ENCODE assay signal across 21 cellular contexts in genomic region chr17:7465481-7466275, GRCh38. TPM values are rescaled to one million over a fixed set of nuclear protein-coding genes. Genes with fewer than 3 reads are reported as not detected.
DNase-seq lines count a peak whose midpoint lies in the region; ATAC-seq and TF ChIP-seq lines count a peak whose summit lies in the region.
"Had no signal": no experiment of that assay in that cellular context is flagged by ENCODE, and none has a peak within 500 bp of the region (broad histone marks: within the 10 kb centered on the region; RNA-seq: fewer than 3 reads in every experiment).

No MANE protein-coding gene starts in this region.

- peaks cover 6% of the 10 kb centered on the region for H3K4me1 ChIP-seq in right cardiac atrium (ENCODE audit: control insufficient read depth, insufficient read depth, low read length)
- H3K4me1 ChIP-seq in left lung: peaks cover 8 to 33% of the 10 kb centered on the region in 2 donors
- peaks cover 26 to 35% of the 10 kb centered on the region in 2 donors for H3K4me1 ChIP-seq in gastrocnemius medialis

- H3K4me3 ChIP-seq in right cardiac atrium (ENCODE audit: low read length) (no peak overlapping the region), left lung (no peak overlapping the region), gastrocnemius medialis (no peak overlapping the region)
- H3K4me3 ChIP-seq: ovary had no signal

- DNase-seq in right cardiac atrium (peak in 2 of 3 donors; percentile 15 to 48), Right ventricle myocardium superior (no peak), left lung (peak; percentile 53 to 84), gastrocnemius medialis (no peak), COR-L47 (lab: John Stamatoyannopoulos, UW) (no peak), NCI-H1930 (lab: John Stamatoyannopoulos, UW) (no peak)
- no peak for DNase-seq in stimulated activated CD4-positive, alpha-beta T cell treated with anti-CD3 and anti-CD28 coated beads, Interleukin-2, amount 100 ng/mL, for 48 hours
- DNase-seq: activated naive CD4-positive, alpha-beta T cell treated with anti-CD3 and anti-CD28 coated beads for 36 hours; CD4-positive, alpha-beta T cell; DMS79; MM.1S; NCI-H2029 treated with DMSO at 0.1 percent for 48 hours; ovary; SHP77 treated with DMSO at 0.1 percent for 48 hours; small intestine; stimulated activated CD4-positive, alpha-beta T cell treated with anti-CD3 and anti-CD28 coated beads, Interleukin-4, amount 100 ng/mL, for 4 hours; T-cell had no signal

- WGBS in right cardiac atrium: 87% methylated on average over 35 of the region's 35 CpGs

- in situ Hi-C loops in gastrocnemius medialis (cut with MboI; ENCODE audit: low sequenced_read_pairs in 4 of 4): no loop called here

- ATAC-seq in right cardiac atrium: no peak
- ATAC-seq in Right ventricle myocardium superior (ENCODE audit: poor library complexity): no peak
- peak; percentile 73 for ATAC-seq in left lung
- no peak for ATAC-seq in gastrocnemius medialis
- no peak for ATAC-seq in GM19455 (IDR thresholded peaks at IDR 0.05; ENCODE audit: unreplicated experiment)

- H3K27me3 ChIP-seq in right cardiac atrium (ENCODE audit: control insufficient read depth, insufficient read depth) (no peaks in the 10 kb centered on the region), left lung (no peaks in the 10 kb centered on the region), gastrocnemius medialis (no peaks in the 10 kb centered on the region)
- H3K27me3 ChIP-seq: ovary had no signal

- no peak for TF ChIP-seq CTCF in left lung (IDR thresholded peaks at IDR 0.05)
- TF ChIP-seq CTCF in gastrocnemius medialis (IDR thresholded peaks at IDR 0.05 in 4 of 5, conservative IDR thresholded peaks at IDR 0.05 in 1 of 5): no peak

- H3K27ac ChIP-seq in right cardiac atrium (ENCODE audit: low read length) (peak overlapping the region; percentile 83), left lung (peak overlapping the region in 1 of 2 donors; percentile 78), gastrocnemius medialis (peak overlapping the region; percentile 79 to 100 (median 86))
- H3K27ac ChIP-seq: ovary had no signal

- peaks cover 4 to 40% of the 10 kb centered on the region in 2 donors for H3K36me3 ChIP-seq in left lung
- H3K36me3 ChIP-seq in gastrocnemius medialis: peaks cover 0 to 31% of the 10 kb centered on the region in 2 donors
- H3K36me3 ChIP-seq: ovary had no signal

- intact Hi-C loops in right cardiac atrium (cut with DNase I) (loop anchor here in 1 of 4 donors (2.0 kb wide), 1 partner anchor 15 kb away; no protein-coding TSS in a partner anchor), Right ventricle myocardium superior (cut with DNase I) (no loop called here), left lung (cut with DNase I) (no loop called here), gastrocnemius medialis (cut with DNase I; ENCODE audit: low total_unique reads) (no loop called here)

- H3K9me3 ChIP-seq in right cardiac atrium (ENCODE audit: control insufficient read depth, low read length) (no peaks in the 10 kb centered on the region), left lung (no peaks in the 10 kb centered on the region), gastrocnemius medialis (no peaks in the 10 kb centered on the region)
- H3K9me3 ChIP-seq: ovary had no signal

- no peak for TF ChIP-seq POLR2A in gastrocnemius medialis (IDR thresholded peaks at IDR 0.05)

RNA-seq across cellular contexts. Expression of gene ZBTB4, which starts 13.8 kb away (rescaled TPM):
- total RNA-seq in right cardiac atrium: 10 to 100 TPM; 73.6 to 86.2 (median 82.2) TPM
- 41.7 TPM for polyA plus RNA-seq in right cardiac atrium
- total RNA-seq in Right ventricle myocardium superior: 60.3 TPM
- total RNA-seq in left lung: 10 to 100 TPM; 46.2 to 63.2 TPM
- 10 to 100 TPM; 24.2 to 43.1 (median 31.2) TPM for total RNA-seq in gastrocnemius medialis

RNA-seq across cellular contexts. Expression of gene SLC35G6, which starts 15.6 kb away (rescaled TPM):
- total RNA-seq in right cardiac atrium (not detected), Right ventricle myocardium superior (not detected), left lung (not detected), gastrocnemius medialis (not detected)
- not detected for polyA plus RNA-seq in right cardiac atrium
- total RNA-seq: activated naive CD4-positive, alpha-beta T cell treated with anti-CD3 and anti-CD28 coated beads for 36 hours; fibroblast of villous mesenchyme; H4; NCI-H460; ovary; T-cell had no signal
- polyA plus RNA-seq: ovary, small intestine had no signal

RNA-seq across cellular contexts. Expression of gene POLR2A, which starts 18.5 kb away (rescaled TPM):
- total RNA-seq in right cardiac atrium: 10 to 100 TPM; 41.9 to 51.4 (median 47.4) TPM
- polyA plus RNA-seq in right cardiac atrium: 22.3 TPM
- total RNA-seq in Right ventricle myocardium superior: 32.9 TPM
- 100 to 1,000 TPM in 1 of 2 donors, 10 to 100 TPM in 1; 90.8 to 116 TPM for total RNA-seq in left lung
- total RNA-seq in gastrocnemius medialis: 10 to 100 TPM; 20.3 to 56.9 (median 39.3) TPM

RNA-seq across cellular contexts. Expression of gene CHRNB1, which starts 20.8 kb away (rescaled TPM):
- total RNA-seq in right cardiac atrium (10 to 100 TPM; 11.4 to 15.6 (median 13.1) TPM), Right ventricle myocardium superior (9.8 TPM), left lung (10 to 100 TPM; 10.6 to 12.1 TPM), gastrocnemius medialis (100 to 1,000 TPM in 2 of 4 donors, 10 to 100 TPM in 2; 82.3 to 202 (median 101) TPM)
- 16.1 TPM for polyA plus RNA-seq in right cardiac atrium

RNA-seq across cellular contexts. Expression of gene FGF11, which starts 26.4 kb away (rescaled TPM):
- total RNA-seq in right cardiac atrium: 10 to 100 TPM; 13.9 to 34.8 (median 23.9) TPM
- 31.7 TPM for polyA plus RNA-seq in right cardiac atrium
- total RNA-seq in Right ventricle myocardium superior: 9.8 TPM
- 1 to 10 TPM in 1 of 2 donors, under 1 TPM in 1; 0.97 to 1.7 TPM for total RNA-seq in left lung
- total RNA-seq in gastrocnemius medialis: 1 to 10 TPM; 1.2 to 7.4 (median 4.1) TPM
- total RNA-seq: H4 had no signal

Comparison
In these comparisons a context has a peak if more than half of its experiments do, and no peak if none do; other contexts are left out.
1. DNase-seq: peak in right cardiac atrium (2 of 3) and left lung (2 of 2); none in Right ventricle myocardium superior (single experiment), gastrocnemius medialis (0 of 2), COR-L47 (single experiment), stimulated activated CD4-positive, alpha-beta T cell treated with anti-CD3 and anti-CD28 coated beads, Interleukin-2, amount 100 ng/mL, for 48 hours (0 of 2) and NCI-H1930 (0 of 2).